Comparison of ENCODE assay signal across 25 cellular contexts in genomic region chr13:85638265-85638664, GRCh38.
DNase-seq lines count a peak whose midpoint lies in the region; ATAC-seq and TF ChIP-seq lines count a peak whose summit lies in the region.
"Had no signal": no experiment of that assay in that cellular context is flagged by ENCODE, and none has a peak within 500 bp of the region (broad histone marks: within the 10 kb centered on the region; RNA-seq: fewer than 3 reads in every experiment).

No MANE protein-coding gene starts in this region.

- no peak overlapping the region for H3K14ac ChIP-seq in IMR-90 (replicated peaks; ENCODE audit: low read depth, low read length)
- H3K14ac ChIP-seq in mesenchymal stem cell (ENCODE audit: low read length in 2 of 2), result no peak overlapping the region

- H2BK5ac ChIP-seq in IMR-90 (ENCODE audit: low read depth, low read length, poor library complexity, severe bottlenecking) (no peak overlapping the region), mesenchymal stem cell (ENCODE audit: low read depth, low read length, poor library complexity, severe bottlenecking) (no peak overlapping the region)

- CTCF ChIA-PET in IMR-90 (lab: Yijun Ruan, JAX), result no interaction called here

- H3K79me1 ChIP-seq in IMR-90 (ENCODE audit: low read depth in 1 of 2, low read length in 2 of 2) (no peaks in the 10 kb centered on the region), mesenchymal stem cell (replicated peaks; ENCODE audit: low read length, poor library complexity, severe bottlenecking) (no peaks in the 10 kb centered on the region)

- ATAC-seq in IMR-90 (ENCODE audit: low read depth) (no peak), HG03108 (IDR thresholded peaks at IDR 0.05; ENCODE audit: unreplicated experiment) (no peak), GM21360 (IDR thresholded peaks at IDR 0.05; ENCODE audit: unreplicated experiment) (no peak)
- ATAC-seq: CD8-positive, alpha-beta T cell; GM12878; HCT116; HepG2; K562 had no signal

- H2AK9ac ChIP-seq in IMR-90 (replicated peaks; ENCODE audit: low read depth, low read length, poor library complexity), result no peak overlapping the region

- BruUV-seq in IMR-90 (replicated peaks; lab: Mats Ljungman, UMichigan), result no TSS peak

- H4K91ac ChIP-seq in IMR-90 (ENCODE audit: insufficient read depth, low read depth, low read length), result no peak overlapping the region
- H4K91ac ChIP-seq in mesenchymal stem cell (ENCODE audit: low read length), result peak overlapping the region; percentile 43

- H3K18ac ChIP-seq in IMR-90 (ENCODE audit: low read depth, low read length) (no peak overlapping the region), mesenchymal stem cell (ENCODE audit: low read depth in 1 of 2, low read length in 2 of 2) (no peak overlapping the region)

- in situ Hi-C loops in IMR-90 (cut with MboI; ENCODE audit: low sequenced_read_pairs), result no loop called here

- dilution Hi-C loops in IMR-90 (cut with HindIII; ENCODE audit: low sequenced_read_pairs, unreplicated experiment), result no loop called here

- H2BK20ac ChIP-seq in IMR-90 (ENCODE audit: low read depth, low read length), result no peak overlapping the region

- no peaks in the 10 kb centered on the region; the same call in 1 of the 2 replicates for H3K9me3 ChIP-seq in IMR-90 (ENCODE audit: control insufficient read depth, insufficient read depth, low read length)
- peaks cover 14% of the 10 kb centered on the region for H3K9me3 ChIP-seq in mesenchymal stem cell (ENCODE audit: control insufficient read depth, low read length)
- H3K9me3 ChIP-seq in subcutaneous abdominal adipose tissue (ENCODE audit: control insufficient read depth in 5 of 5, low read length in 5 of 5), result peaks cover 0 to 11% (median 6%) of the 10 kb centered on the region in 5 donors

- H3K4me2 ChIP-seq in IMR-90 (ENCODE audit: low read depth, low read length), result no peak overlapping the region
- no peak overlapping the region for H3K4me2 ChIP-seq in mesenchymal stem cell (ENCODE audit: low read length, poor library complexity, severe bottlenecking)
- H3K4me2 ChIP-seq: PC-9 had no signal

- H2AK5ac ChIP-seq in IMR-90 (ENCODE audit: low read depth, low read length), result no peak overlapping the region
- H2AK5ac ChIP-seq in mesenchymal stem cell (ENCODE audit: low read length, severe bottlenecking), result no peak overlapping the region

- TF ChIP-seq CTCF in IMR-90 (conservative IDR thresholded peaks at IDR 0.05; ENCODE audit: low read depth, low read length), result no peak
- no peak for TF ChIP-seq CTCF in dorsolateral prefrontal cortex (IDR thresholded peaks at IDR 0.05 in 54 of 56, conservative IDR thresholded peaks at IDR 0.05 in 2 of 56; ENCODE audit: low read depth in 1 of 56, partially characterized antibody in 56 of 56)

- no peak for TF ChIP-seq POLR2A in IMR-90 (IDR thresholded peaks at IDR 0.05; ENCODE audit: low read depth, low read length)

- H3K9ac ChIP-seq in IMR-90 (ENCODE audit: low read depth, low read length) (no peak overlapping the region), mesenchymal stem cell (ENCODE audit: low read length) (no peak overlapping the region), subcutaneous abdominal adipose tissue (ENCODE audit: low read length in 5 of 5) (no peak overlapping the region)

- peak overlapping the region in 1 of 2 experiments; percentile 21 for H2BK12ac ChIP-seq in mesenchymal stem cell (ENCODE audit: low read length in 2 of 2)

- no peaks in the 10 kb centered on the region for H3K36me3 ChIP-seq in IMR-90 (ENCODE audit: control insufficient read depth, insufficient read depth, low read length)
- no peaks in the 10 kb centered on the region for H3K36me3 ChIP-seq in mesenchymal stem cell (ENCODE audit: control insufficient read depth in 1 of 2, insufficient read depth in 2 of 2, low read depth in 1 of 2, low read length in 2 of 2)
- no peaks in the 10 kb centered on the region for H3K36me3 ChIP-seq in subcutaneous abdominal adipose tissue (ENCODE audit: control insufficient read depth in 5 of 5, insufficient read depth in 5 of 5, low read length in 5 of 5)

- H3K23ac ChIP-seq in IMR-90 (ENCODE audit: low read depth, low read length), result no peak overlapping the region
- no peak overlapping the region for H3K23ac ChIP-seq in mesenchymal stem cell (ENCODE audit: low read length in 2 of 2)

- TF ChIP-seq RAD21 in IMR-90 (IDR thresholded peaks at IDR 0.05; ENCODE audit: low read length), result no peak

- H3K27ac ChIP-seq in IMR-90 (ENCODE audit: insufficient read depth, low read length), result no peak overlapping the region
- H3K27ac ChIP-seq in mesenchymal stem cell (ENCODE audit: low read length, poor library complexity, severe bottlenecking), result no peak overlapping the region
- peak overlapping the region; percentile 64 for H3K27ac ChIP-seq in subcutaneous abdominal adipose tissue (ENCODE audit: low read depth, low read length)
- no peak overlapping the region for H3K27ac ChIP-seq in dorsolateral prefrontal cortex
- H3K27ac ChIP-seq: PC-9 had no signal

- H4K5ac ChIP-seq in IMR-90 (ENCODE audit: low read depth, low read length), result no peak overlapping the region

- H2BK15ac ChIP-seq in IMR-90 (ENCODE audit: low read depth, low read length), result no peak overlapping the region
- no peak overlapping the region for H2BK15ac ChIP-seq in mesenchymal stem cell (ENCODE audit: low read depth, poor library complexity, severe bottlenecking)

- H3K4me1 ChIP-seq in IMR-90 (ENCODE audit: control insufficient read depth, insufficient read depth, low read length) (no peaks in the 10 kb centered on the region), mesenchymal stem cell (ENCODE audit: control insufficient read depth, insufficient read depth, low read depth, low read length) (no peaks in the 10 kb centered on the region), subcutaneous abdominal adipose tissue (ENCODE audit: control insufficient read depth in 5 of 5, insufficient read depth in 5 of 5, low read length in 5 of 5) (peaks cover 0 to 17% (median 8%) of the 10 kb centered on the region in 5 donors)

- DNase-seq in IMR-90 (no peak), NCI-H146 treated with DMSO at 0.1 percent for 48 hours (lab: John Stamatoyannopoulos, UW; ENCODE audit: unreplicated experiment) (peak; percentile 27), mesenchymal stem cell (no peak), dorsolateral prefrontal cortex (no peak)
- DNase-seq: C1 segment of cervical spinal cord; CD8-positive, alpha-beta T cell; DMS 273 treated with DMSO at 0.1 percent for 48 hours; DMS79; EL; GDM1; MV-4-11; NCI-H1105; NCI-H1436 treated with DMSO at 0.1 percent for 48 hours; NCI-H2029 treated with DMSO at 0.1 percent for 48 hours; NCI-H446 treated with DMSO at 0.1 percent for 48 hours; NCI-H526; PC-9; SHP77 had no signal

- WGBS in IMR-90 (ENCODE audit: extremely low coverage in 2 of 2, insufficient read length in 1 of 2), 2 experiments, result no CpG with 5 or more reads among the region's 6 CpGs
- WGBS in mesenchymal stem cell, result 96% methylated on average over 6 of the region's 6 CpGs

- intact Hi-C loops in IMR-90 (cut with micrococcal nuclease), result no loop called here
- intact Hi-C loops in dorsolateral prefrontal cortex (cut with DNase I), result loop anchor here in 1 of 2 donors (10.0 kb wide), 1 partner anchor 113 kb away; no protein-coding TSS in a partner anchor

- H3K27me3 ChIP-seq in IMR-90 (ENCODE audit: control insufficient read depth, insufficient read depth, low read length) (no peaks in the 10 kb centered on the region), mesenchymal stem cell (ENCODE audit: control insufficient read depth in 1 of 2, insufficient read depth in 1 of 2, low read length in 2 of 2) (no peaks in the 10 kb centered on the region), subcutaneous abdominal adipose tissue (ENCODE audit: control insufficient read depth in 5 of 5, insufficient read depth in 4 of 5, low read length in 5 of 5) (no peaks in the 10 kb centered on the region), dorsolateral prefrontal cortex (peaks cover 0 to 3% (median 0%) of the 10 kb centered on the region in 45 donors)

- POLR2A ChIA-PET in IMR-90 (lab: Charles Lee; ENCODE audit: unreplicated experiment), result no interaction called here

- H3K4ac ChIP-seq in IMR-90 (ENCODE audit: low read depth, low read length), result no peak overlapping the region
- H3K4ac ChIP-seq in mesenchymal stem cell (ENCODE audit: low read depth in 1 of 2, low read length in 2 of 2), result no peak overlapping the region

- H4K20me1 ChIP-seq in IMR-90 (ENCODE audit: insufficient read depth, low read length), result no peaks in the 10 kb centered on the region

- H2BK120ac ChIP-seq in IMR-90 (ENCODE audit: low read depth, low read length) (no peak overlapping the region), mesenchymal stem cell (ENCODE audit: low read depth, low read length) (no peak overlapping the region)

- H2AFZ ChIP-seq in IMR-90 (replicated peaks; ENCODE audit: low read length, poor library complexity), result peak overlapping the region; percentile 49
- H2AFZ ChIP-seq in mesenchymal stem cell (ENCODE audit: low read depth, low read length), result no peak overlapping the region
- H2AFZ ChIP-seq: PC-9 had no signal

- H3K56ac ChIP-seq in IMR-90 (ENCODE audit: extremely low read depth, insufficient read depth, low read length), result no peak overlapping the region

- no peaks in the 10 kb centered on the region for H3K9me1 ChIP-seq in IMR-90 (ENCODE audit: insufficient read depth, low read length)

- H4K8ac ChIP-seq in IMR-90 (ENCODE audit: low read depth in 2 of 2, low read length in 2 of 2) (no peak overlapping the region), mesenchymal stem cell (ENCODE audit: low read length) (peak overlapping the region; percentile 45)

- H3K4me3 ChIP-seq in IMR-90 (ENCODE audit: insufficient read depth, low read depth, low read length), result no peak overlapping the region
- no peak overlapping the region for H3K4me3 ChIP-seq in mesenchymal stem cell (ENCODE audit: insufficient read depth in 1 of 2, low read depth in 1 of 2, low read length in 2 of 2)
- H3K4me3 ChIP-seq in subcutaneous abdominal adipose tissue (ENCODE audit: low read depth in 1 of 5, low read length in 5 of 5), result peak overlapping the region in 2 of 5 donors; percentile 5 to 40
- no peak overlapping the region for H3K4me3 ChIP-seq in dorsolateral prefrontal cortex
- H3K4me3 ChIP-seq: GM12878, K562, PC-9 had no signal

TF ChIP-seq in IMR-90, 13 proteins besides CTCF, POLR2A, EP300 and RAD21:
- TF ChIP-seq FOS (IDR thresholded peaks at IDR 0.05; ENCODE audit: low read depth, low read length), result no peak
- TF ChIP-seq USF2 (IDR thresholded peaks at IDR 0.05; ENCODE audit: low read depth, low read length), result no peak
- TF ChIP-seq RCOR1 (IDR thresholded peaks at IDR 0.05; ENCODE audit: insufficient replicate concordance, low read length), result no peak
- no peak for TF ChIP-seq CHD1 (IDR thresholded peaks at IDR 0.05; ENCODE audit: low read depth, low read length)
- TF ChIP-seq RFX5 (IDR thresholded peaks at IDR 0.05; ENCODE audit: low read depth, low read length), result no peak
- TF ChIP-seq MAZ (IDR thresholded peaks at IDR 0.05; ENCODE audit: borderline replicate concordance, low read depth, low read length), result no peak
